Comparison of ENCODE assay signal across 20 cellular contexts in the genomic region with DNA sequence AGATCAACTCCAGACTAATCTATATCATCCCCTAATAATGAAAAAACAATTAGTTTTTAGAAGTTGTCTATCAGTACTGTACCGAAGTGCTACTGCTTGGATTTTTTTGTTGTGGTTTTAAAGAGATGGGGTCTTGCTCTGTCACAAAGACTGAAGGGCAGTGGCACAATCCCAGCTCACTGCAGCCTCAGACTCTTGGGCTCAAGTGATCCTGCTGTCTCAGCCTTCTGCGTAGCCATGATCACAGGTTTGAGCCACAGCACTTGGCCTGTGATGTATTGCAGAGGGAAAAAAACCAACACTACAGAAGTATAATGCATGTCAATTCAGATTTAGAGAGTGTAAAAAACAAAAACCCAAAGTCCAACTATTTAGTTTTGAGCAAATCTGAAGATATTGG.
A peak's percentile ranks its signal among the peaks of the same experiment; 100 is the strongest.
DNase-seq lines count a peak whose midpoint lies in the region; ATAC-seq and TF ChIP-seq lines count a peak whose summit lies in the region.
"Had no signal": no experiment of that assay in that cellular context is flagged by ENCODE, and none has a peak within 500 bp of the region (broad histone marks: within the 10 kb centered on the region; RNA-seq: fewer than 3 reads in every experiment).

No MANE protein-coding gene starts in this region.

- H3K4me2 ChIP-seq in GM23338, result no peak overlapping the region
- H3K4me2 ChIP-seq: A549; BLaER1 treated with 17β-estradiol and CSF1 and Interleukin-3, amounts not matched to agents 10 nM and 100 nM had no signal

- TF ChIP-seq CTCF in GM23338 (conservative IDR thresholded peaks at IDR 0.05; ENCODE audit: low read depth in 2 of 2) (no peak), WTC11 (IDR thresholded peaks at IDR 0.05) (no peak), nephron progenitor cell (IDR thresholded peaks at IDR 0.05) (no peak)

- CTCF ChIA-PET in WTC11 (lab: Charles Lee), result no interaction called here
- CTCF ChIA-PET in T-cell (lab: Charles Lee), result no interaction called here

- H3K27ac ChIP-seq in GM23338 (ENCODE audit: low read depth), result no peak overlapping the region
- H3K27ac ChIP-seq: A549; BLaER1 treated with 17β-estradiol and CSF1 and Interleukin-3, amounts not matched to agents 10 nM and 100 nM had no signal

- peaks cover 58% of the 10 kb centered on the region for H3K4me1 Mint-ChIP-seq in GM23338
- H3K4me1 Mint-ChIP-seq in WTC11, result peaks cover 54% of the 10 kb centered on the region
- peaks cover 4% of the 10 kb centered on the region for H3K4me1 Mint-ChIP-seq in nephron progenitor cell
- no peaks in the 10 kb centered on the region for H3K4me1 Mint-ChIP-seq in T-cell
- H3K4me1 Mint-ChIP-seq: CD14-positive monocyte; CD8-positive, alpha-beta memory T cell had no signal

- peaks cover 22% of the 10 kb centered on the region for H3K4me1 ChIP-seq in GM23338 (ENCODE audit: insufficient read depth)
- H3K4me1 ChIP-seq: A549; BE2C; BLaER1 treated with 17β-estradiol and CSF1 and Interleukin-3, amounts not matched to agents 10 nM and 100 nM; HAP-1 had no signal

- H4K20me1 ChIP-seq in GM23338 (replicated peaks; ENCODE audit: insufficient read depth), result no peaks in the 10 kb centered on the region
- H4K20me1 ChIP-seq: BLaER1 treated with 17β-estradiol and CSF1 and Interleukin-3, amounts not matched to agents 10 nM and 100 nM had no signal

- no peak overlapping the region for H2AFZ ChIP-seq in GM23338

- H3K4me3 ChIP-seq in GM23338, result no peak overlapping the region
- H3K4me3 ChIP-seq: A549; BLaER1 treated with 17β-estradiol and CSF1 and Interleukin-3, amounts not matched to agents 10 nM and 100 nM; HAP-1 had no signal

- peaks cover 3% of the 10 kb centered on the region; the same call in 1 of the 3 replicates for H3K36me3 Mint-ChIP-seq in GM23338 (ENCODE audit: low read depth)
- no peaks in the 10 kb centered on the region for H3K36me3 Mint-ChIP-seq in WTC11
- peaks cover 5% of the 10 kb centered on the region for H3K36me3 Mint-ChIP-seq in nephron progenitor cell (ENCODE audit: low read depth)
- no peaks in the 10 kb centered on the region for H3K36me3 Mint-ChIP-seq in T-cell
- H3K36me3 Mint-ChIP-seq: CD14-positive monocyte; CD8-positive, alpha-beta memory T cell had no signal

- H3K27ac Mint-ChIP-seq in GM23338, result peak overlapping the region; percentile 80
- peak overlapping the region; percentile 18; the same call in 1 of the 2 replicates for H3K27ac Mint-ChIP-seq in WTC11
- peak overlapping the region; percentile 10 for H3K27ac Mint-ChIP-seq in nephron progenitor cell
- no peak overlapping the region for H3K27ac Mint-ChIP-seq in T-cell
- H3K27ac Mint-ChIP-seq: CD14-positive monocyte; CD4-positive, alpha-beta T cell; CD8-positive, alpha-beta memory T cell; HFFc6 had no signal

- H3K9me3 Mint-ChIP-seq in GM23338 (no peaks in the 10 kb centered on the region), WTC11 (no peaks in the 10 kb centered on the region), nephron progenitor cell (no peaks in the 10 kb centered on the region), T-cell (peaks cover 3 to 12% (median 9%) of the 10 kb centered on the region in 3 donors)

- H3K27me3 ChIP-seq in GM23338 (ENCODE audit: insufficient read depth), result no peaks in the 10 kb centered on the region
- H3K27me3 ChIP-seq: BE2C; BLaER1 treated with 17β-estradiol and CSF1 and Interleukin-3, amounts not matched to agents 10 nM and 100 nM had no signal

- H3K36me3 ChIP-seq in GM23338 (ENCODE audit: insufficient read depth), result no peaks in the 10 kb centered on the region
- H3K36me3 ChIP-seq: BE2C; BLaER1 treated with 17β-estradiol and CSF1 and Interleukin-3, amounts not matched to agents 10 nM and 100 nM; HAP-1 had no signal

- ATAC-seq in GM23338, result peak; percentile 77
- peak; percentile 63 for ATAC-seq in WTC11
- no peak for ATAC-seq in T-cell (replicated peaks in 1 of 4)
- ATAC-seq: A549 had no signal

- no peak overlapping the region for H3K4me3 Mint-ChIP-seq in GM23338
- no peak overlapping the region for H3K4me3 Mint-ChIP-seq in WTC11
- no peak overlapping the region for H3K4me3 Mint-ChIP-seq in nephron progenitor cell
- H3K4me3 Mint-ChIP-seq in T-cell, result no peak overlapping the region
- H3K4me3 Mint-ChIP-seq: CD14-positive monocyte; CD4-positive, alpha-beta T cell; CD8-positive, alpha-beta memory T cell; HFFc6 had no signal

- H3F3A ChIP-seq in GM23338 (replicated peaks; ENCODE audit: low read depth), result no peaks in the 10 kb centered on the region

- H3K27me3 Mint-ChIP-seq in GM23338 (ENCODE audit: insufficient read depth, low read depth, poor library complexity) (peaks cover 5% of the 10 kb centered on the region), WTC11 (ENCODE audit: low read depth) (no peaks in the 10 kb centered on the region), nephron progenitor cell (ENCODE audit: low read depth, poor library complexity) (no peaks in the 10 kb centered on the region), T-cell (no peaks in the 10 kb centered on the region)
- H3K27me3 Mint-ChIP-seq: CD4-positive, alpha-beta T cell; CD8-positive, alpha-beta memory T cell had no signal

- H3K79me2 ChIP-seq in GM23338 (replicated peaks; ENCODE audit: insufficient read depth), result no peaks in the 10 kb centered on the region

- DNase-seq in GM23338 (ENCODE audit: low spot score), result peak; percentile 25
- no peak for DNase-seq in WTC11 (ENCODE audit: low spot score)
- DNase-seq in nephron progenitor cell, result no peak
- DNase-seq in DMS79 (lab: John Stamatoyannopoulos, UW), result no peak
- DNase-seq in T-cell, result no peak
- no peak for DNase-seq in SHP77 treated with DMSO at 0.1 percent for 48 hours (lab: John Stamatoyannopoulos, UW)
- DNase-seq: 8988T; ACHN; AML-193; BE2C; CD4-positive, alpha-beta T cell; CD8-positive, alpha-beta memory T cell; DMS 273 treated with DMSO at 0.1 percent for 48 hours; DMS79 treated with DMSO at 0.1 percent for 48 hours; GF-D8; HFFc6 had no signal

- POLR2A ChIA-PET in WTC11 (lab: Charles Lee), result no interaction called here
- POLR2A ChIA-PET in T-cell (lab: Charles Lee), result no interaction called here

- H3K9me2 ChIP-seq in GM23338 (ENCODE audit: insufficient read depth), result no peaks in the 10 kb centered on the region

TF ChIP-seq in GM23338, 12 proteins besides CTCF, POLR2A, EP300 and RAD21 (continues in another document):
- TF ChIP-seq, protein P1, sequence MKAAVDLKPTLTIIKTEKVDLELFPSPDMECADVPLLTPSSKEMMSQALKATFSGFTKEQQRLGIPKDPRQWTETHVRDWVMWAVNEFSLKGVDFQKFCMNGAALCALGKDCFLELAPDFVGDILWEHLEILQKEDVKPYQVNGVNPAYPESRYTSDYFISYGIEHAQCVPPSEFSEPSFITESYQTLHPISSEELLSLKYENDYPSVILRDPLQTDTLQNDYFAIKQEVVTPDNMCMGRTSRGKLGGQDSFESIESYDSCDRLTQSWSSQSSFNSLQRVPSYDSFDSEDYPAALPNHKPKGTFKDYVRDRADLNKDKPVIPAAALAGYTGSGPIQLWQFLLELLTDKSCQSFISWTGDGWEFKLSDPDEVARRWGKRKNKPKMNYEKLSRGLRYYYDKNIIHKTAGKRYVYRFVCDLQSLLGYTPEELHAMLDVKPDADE (IDR thresholded peaks at IDR 0.05), result no peak
- TF ChIP-seq EZH2phosphoT487 (IDR thresholded peaks at IDR 0.05; ENCODE audit: unreplicated experiment), result no peak

TF ChIP-seq in WTC11, 78 proteins besides CTCF, POLR2A, EP300 and RAD21 (continues in another document):
- TF ChIP-seq IRF2 (CRISPR knock-in tag; IDR thresholded peaks at IDR 0.05; ENCODE audit: borderline replicate concordance, low read depth) (no peak), GABPB1 (CRISPR knock-in tag; IDR thresholded peaks at IDR 0.05) (no peak), KAT7 (CRISPR knock-in tag; IDR thresholded peaks at IDR 0.05; ENCODE audit: borderline replicate concordance) (no peak)
- TF ChIP-seq, protein P2, sequence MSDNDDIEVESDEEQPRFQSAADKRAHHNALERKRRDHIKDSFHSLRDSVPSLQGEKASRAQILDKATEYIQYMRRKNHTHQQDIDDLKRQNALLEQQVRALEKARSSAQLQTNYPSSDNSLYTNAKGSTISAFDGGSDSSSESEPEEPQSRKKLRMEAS (CRISPR knock-in tag; IDR thresholded peaks at IDR 0.05), result no peak
- TF ChIP-seq, protein P3, sequence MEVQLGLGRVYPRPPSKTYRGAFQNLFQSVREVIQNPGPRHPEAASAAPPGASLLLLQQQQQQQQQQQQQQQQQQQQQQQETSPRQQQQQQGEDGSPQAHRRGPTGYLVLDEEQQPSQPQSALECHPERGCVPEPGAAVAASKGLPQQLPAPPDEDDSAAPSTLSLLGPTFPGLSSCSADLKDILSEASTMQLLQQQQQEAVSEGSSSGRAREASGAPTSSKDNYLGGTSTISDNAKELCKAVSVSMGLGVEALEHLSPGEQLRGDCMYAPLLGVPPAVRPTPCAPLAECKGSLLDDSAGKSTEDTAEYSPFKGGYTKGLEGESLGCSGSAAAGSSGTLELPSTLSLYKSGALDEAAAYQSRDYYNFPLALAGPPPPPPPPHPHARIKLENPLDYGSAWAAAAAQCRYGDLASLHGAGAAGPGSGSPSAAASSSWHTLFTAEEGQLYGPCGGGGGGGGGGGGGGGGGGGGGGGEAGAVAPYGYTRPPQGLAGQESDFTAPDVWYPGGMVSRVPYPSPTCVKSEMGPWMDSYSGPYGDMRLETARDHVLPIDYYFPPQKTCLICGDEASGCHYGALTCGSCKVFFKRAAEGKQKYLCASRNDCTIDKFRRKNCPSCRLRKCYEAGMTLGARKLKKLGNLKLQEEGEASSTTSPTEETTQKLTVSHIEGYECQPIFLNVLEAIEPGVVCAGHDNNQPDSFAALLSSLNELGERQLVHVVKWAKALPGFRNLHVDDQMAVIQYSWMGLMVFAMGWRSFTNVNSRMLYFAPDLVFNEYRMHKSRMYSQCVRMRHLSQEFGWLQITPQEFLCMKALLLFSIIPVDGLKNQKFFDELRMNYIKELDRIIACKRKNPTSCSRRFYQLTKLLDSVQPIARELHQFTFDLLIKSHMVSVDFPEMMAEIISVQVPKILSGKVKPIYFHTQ (CRISPR knock-in tag; IDR thresholded peaks at IDR 0.05), result no peak

Comparison
In these comparisons a context has a peak if more than half of its experiments do, and no peak if none do; other contexts are left out.
1. ATAC-seq: peak in GM23338 (single experiment) and WTC11 (single experiment); none in T-cell (0 of 4).
2. H3K27ac Mint-ChIP-seq: peak in GM23338 (single experiment), WTC11 (single experiment) and nephron progenitor cell (single experiment); none in T-cell (0 of 2).